19 cellular contexts compared by ENCODE assay signal in genomic region chr17:21014498-21014897, GRCh38. TPM values are rescaled to one million over a fixed set of nuclear protein-coding genes. Genes with fewer than 3 reads are reported as not detected.
A peak's percentile ranks its signal among the peaks of the same experiment; 100 is the strongest.
DNase-seq lines count a peak whose midpoint lies in the region; ATAC-seq and TF ChIP-seq lines count a peak whose summit lies in the region.
"Had no signal": no experiment of that assay in that cellular context is flagged by ENCODE, and none has a peak within 500 bp of the region (broad histone marks: within the 10 kb centered on the region; RNA-seq: fewer than 3 reads in every experiment).

No MANE protein-coding gene starts in this region.

- no peak overlapping the region for H4K8ac ChIP-seq in H9 (replicated peaks; ENCODE audit: insufficient read length, low read depth, low read length)

- no peak overlapping the region for H3K4me2 ChIP-seq in H9 (ENCODE audit: insufficient read depth, insufficient read length, low read length)

- no peak overlapping the region for H2BK5ac ChIP-seq in H9 (ENCODE audit: insufficient read length, low read length)

- no peak overlapping the region for H3K18ac ChIP-seq in H9 (ENCODE audit: insufficient read length, low read depth, low read length)

- no peak for ATAC-seq in activated CD8-positive, alpha-beta memory T cell treated with anti-CD3 and anti-CD28 coated beads, Interleukin-2, amount 10 ng/mL, durations not matched to agents 7 days and 5 days
- ATAC-seq in stimulated activated memory B cell treated with anti-CD40 and anti-IgM and Interleukin-4, amounts not matched to agents 10 μg/mL and 1 μg/mL and 100 μg/mL, for 72 hours = no peak
- ATAC-seq in HG02973 (IDR thresholded peaks at IDR 0.05; ENCODE audit: unreplicated experiment) (no peak), sciatic nerve (no peak), HG03196 (IDR thresholded peaks at IDR 0.05; ENCODE audit: unreplicated experiment) (no peak)
- ATAC-seq: PC-3 had no signal

- H3K9me3 Mint-ChIP-seq in activated CD8-positive, alpha-beta memory T cell treated with anti-CD3 and anti-CD28 coated beads, Interleukin-2, amount 10 ng/mL, durations not matched to agents 7 days and 5 days (ENCODE audit: low read depth) = no peaks in the 10 kb centered on the region
- H3K9me3 Mint-ChIP-seq in H9 = no peaks in the 10 kb centered on the region; a peak in 1 of 5 replicates
- H3K9me3 Mint-ChIP-seq in chondrocyte (ENCODE audit: low read depth) = no peaks in the 10 kb centered on the region
- no peaks in the 10 kb centered on the region for H3K9me3 Mint-ChIP-seq in stimulated activated memory B cell treated with anti-CD40 and anti-IgM and Interleukin-4, amounts not matched to agents 10 μg/mL and 1 μg/mL and 100 μg/mL, for 72 hours

- H3T11ph ChIP-seq in H9 (ENCODE audit: low read length) = no peak overlapping the region

- no peak overlapping the region for H3K23ac ChIP-seq in H9 (ENCODE audit: insufficient read length, low read depth, low read length)

- no peaks in the 10 kb centered on the region for H3K9me3 ChIP-seq in H9 (ENCODE audit: control insufficient read depth, low read depth, low read length)

- H3K27me3 ChIP-seq in H9 (ENCODE audit: insufficient read depth, low read length) = no peaks in the 10 kb centered on the region

- no peak overlapping the region for H2BK15ac ChIP-seq in H9 (ENCODE audit: low read depth, low read length)

- no peak overlapping the region for H2BK12ac ChIP-seq in H9 (ENCODE audit: insufficient read length, low read depth, low read length)

- WGBS in H9 (ENCODE audit: extremely low coverage, insufficient read length, low lambda C conversion rate) = no CpG with 5 or more reads among the region's 11 CpGs

- H3K36me3 Mint-ChIP-seq in activated CD8-positive, alpha-beta memory T cell treated with anti-CD3 and anti-CD28 coated beads, Interleukin-2, amount 10 ng/mL, durations not matched to agents 7 days and 5 days = peaks cover 72% of the 10 kb centered on the region
- peaks cover 85 to 100% (median 97%) of the 10 kb centered on the region in 3 experiments for H3K36me3 Mint-ChIP-seq in H9 (ENCODE audit: insufficient read depth in 1 of 3, low read depth in 3 of 3)
- peaks cover 58% of the 10 kb centered on the region for H3K36me3 Mint-ChIP-seq in chondrocyte (ENCODE audit: low read depth)
- H3K36me3 Mint-ChIP-seq in stimulated activated memory B cell treated with anti-CD40 and anti-IgM and Interleukin-4, amounts not matched to agents 10 μg/mL and 1 μg/mL and 100 μg/mL, for 72 hours = peaks cover 84% of the 10 kb centered on the region

- no peak overlapping the region for H2AK5ac ChIP-seq in H9 (ENCODE audit: insufficient read length, low read length)

- H3K14ac ChIP-seq in H9 (ENCODE audit: insufficient read depth, low read length) = no peak overlapping the region

- H3K27ac Mint-ChIP-seq in activated CD8-positive, alpha-beta memory T cell treated with anti-CD3 and anti-CD28 coated beads, Interleukin-2, amount 10 ng/mL, durations not matched to agents 7 days and 5 days = peak overlapping the region; percentile 29
- H3K27ac Mint-ChIP-seq in H9 = peak overlapping the region in 2 of 3 experiments; percentile 55 to 70; a peak in 2 of 7 replicates
- H3K27ac Mint-ChIP-seq in chondrocyte (ENCODE audit: unreplicated experiment) = peak overlapping the region; percentile 33
- H3K27ac Mint-ChIP-seq in stimulated activated memory B cell treated with anti-CD40 and anti-IgM and Interleukin-4, amounts not matched to agents 10 μg/mL and 1 μg/mL and 100 μg/mL, for 72 hours = peak overlapping the region; percentile 22

- peaks cover 8% of the 10 kb centered on the region for H3K79me1 ChIP-seq in H9 (ENCODE audit: insufficient read depth, low read depth, low read length, poor library complexity, severe bottlenecking)

- no peak overlapping the region for H3K56ac ChIP-seq in H9 (ENCODE audit: insufficient read length, low read depth, low read length)

- H3K4me1 ChIP-seq in H9 (ENCODE audit: insufficient read depth, low read length) = no peaks in the 10 kb centered on the region

- H2BK20ac ChIP-seq in H9 (ENCODE audit: low read depth, low read length, poor library complexity, severe bottlenecking) = no peak overlapping the region

- CTCF ChIA-PET in activated CD8-positive, alpha-beta memory T cell treated with anti-CD3 and anti-CD28 coated beads, Interleukin-2, amount 10 ng/mL, durations not matched to agents 7 days and 5 days (lab: Charles Lee) = no interaction called here

- H2AFZ ChIP-seq in H9 (ENCODE audit: low read length) = no peak overlapping the region

- no peak overlapping the region for H3K4ac ChIP-seq in H9 (ENCODE audit: low read depth, low read length)

- no peaks in the 10 kb centered on the region for H3K27me3 Mint-ChIP-seq in activated CD8-positive, alpha-beta memory T cell treated with anti-CD3 and anti-CD28 coated beads, Interleukin-2, amount 10 ng/mL, durations not matched to agents 7 days and 5 days
- H3K27me3 Mint-ChIP-seq in H9 (ENCODE audit: low read depth) = no peaks in the 10 kb centered on the region
- H3K27me3 Mint-ChIP-seq in chondrocyte (ENCODE audit: low read depth) = no peaks in the 10 kb centered on the region
- no peaks in the 10 kb centered on the region for H3K27me3 Mint-ChIP-seq in stimulated activated memory B cell treated with anti-CD40 and anti-IgM and Interleukin-4, amounts not matched to agents 10 μg/mL and 1 μg/mL and 100 μg/mL, for 72 hours

- TF ChIP-seq CTCF in H9 (conservative IDR thresholded peaks at IDR 0.05) (no peak), chondrocyte (IDR thresholded peaks at IDR 0.05) (no peak)

- no peak overlapping the region for H4K91ac ChIP-seq in H9 (ENCODE audit: insufficient read length, low read depth, low read length)

- no peak overlapping the region for H4K5ac ChIP-seq in H9 (ENCODE audit: insufficient read length, low read depth, low read length)

- no peak for DNase-seq in activated CD8-positive, alpha-beta memory T cell treated with anti-CD3 and anti-CD28 coated beads, Interleukin-2, amount 10 ng/mL, durations not matched to agents 7 days and 5 days
- no peak for DNase-seq in activated CD8-positive, alpha-beta memory T cell treated with anti-CD3 and anti-CD28 coated beads for 24 hours
- no peak for DNase-seq in H9
- DNase-seq in chondrocyte (ENCODE audit: low spot score) = no peak
- no peak for DNase-seq in sciatic nerve (ENCODE audit: low spot score)
- DNase-seq: C1 segment of cervical spinal cord, COR-L47, DMS153, EL, IMR-90, Kasumi-1, NCI-H1105 treated with DMSO at 0.1 percent for 48 hours, NCI-H187 treated with DMSO at 0.1 percent for 48 hours, NCI-H446 treated with DMSO at 0.1 percent for 48 hours, NCI-H748 treated with DMSO at 0.1 percent for 48 hours, PC-3 had no signal

- intact Hi-C loops in sciatic nerve (cut with DNase I) = no loop called here

- no peak overlapping the region for H3K9ac ChIP-seq in H9 (ENCODE audit: extremely low read depth, insufficient read length, low read length)

- H3K23me2 ChIP-seq in H9 (ENCODE audit: insufficient read length, low read depth, low read length, poor library complexity, severe bottlenecking) = no peaks in the 10 kb centered on the region

- H2BK120ac ChIP-seq in H9 (ENCODE audit: low read depth, low read length, poor library complexity, severe bottlenecking) = no peak overlapping the region

- peaks cover 3% of the 10 kb centered on the region for H3K4me1 Mint-ChIP-seq in activated CD8-positive, alpha-beta memory T cell treated with anti-CD3 and anti-CD28 coated beads, Interleukin-2, amount 10 ng/mL, durations not matched to agents 7 days and 5 days
- no peaks in the 10 kb centered on the region for H3K4me1 Mint-ChIP-seq in H9
- peaks cover 7% of the 10 kb centered on the region for H3K4me1 Mint-ChIP-seq in chondrocyte (ENCODE audit: low read depth)
- peaks cover 17% of the 10 kb centered on the region for H3K4me1 Mint-ChIP-seq in stimulated activated memory B cell treated with anti-CD40 and anti-IgM and Interleukin-4, amounts not matched to agents 10 μg/mL and 1 μg/mL and 100 μg/mL, for 72 hours

- H4K20me1 ChIP-seq in H9 (ENCODE audit: control insufficient read depth, insufficient read depth, insufficient read length) = no peaks in the 10 kb centered on the region

- H3K4me3 Mint-ChIP-seq in activated CD8-positive, alpha-beta memory T cell treated with anti-CD3 and anti-CD28 coated beads, Interleukin-2, amount 10 ng/mL, durations not matched to agents 7 days and 5 days = no peak overlapping the region
- H3K4me3 Mint-ChIP-seq in H9 (no peak overlapping the region; a peak in 1 of 5 replicates), chondrocyte (ENCODE audit: unreplicated experiment) (no peak overlapping the region)
- H3K4me3 Mint-ChIP-seq in stimulated activated memory B cell treated with anti-CD40 and anti-IgM and Interleukin-4, amounts not matched to agents 10 μg/mL and 1 μg/mL and 100 μg/mL, for 72 hours = no peak overlapping the region

- peaks cover 5% of the 10 kb centered on the region; the same call in 1 of the 2 replicates for H3K79me2 ChIP-seq in H9 (ENCODE audit: insufficient read depth, low read length)

- H3K27ac ChIP-seq in H9 (ENCODE audit: insufficient read length, low read depth, low read length) = no peak overlapping the region

RNA-seq across cellular contexts. Expression of gene USP22, which starts 28.3 kb away (rescaled TPM):
- 100 to 1,000 TPM; 120 to 180 TPM for total RNA-seq in activated CD8-positive, alpha-beta memory T cell treated with anti-CD3 and anti-CD28 coated beads, Interleukin-2, amount 10 ng/mL, durations not matched to agents 7 days and 5 days
- total RNA-seq in H9 (2021) (345 and 351 TPM in 2 replicates), chondrocyte (228 to 248 TPM (median 239 TPM) in 3 replicates), sciatic nerve (186 TPM)
